ENCODE assay signal across 8 cellular contexts in the genomic region with DNA sequence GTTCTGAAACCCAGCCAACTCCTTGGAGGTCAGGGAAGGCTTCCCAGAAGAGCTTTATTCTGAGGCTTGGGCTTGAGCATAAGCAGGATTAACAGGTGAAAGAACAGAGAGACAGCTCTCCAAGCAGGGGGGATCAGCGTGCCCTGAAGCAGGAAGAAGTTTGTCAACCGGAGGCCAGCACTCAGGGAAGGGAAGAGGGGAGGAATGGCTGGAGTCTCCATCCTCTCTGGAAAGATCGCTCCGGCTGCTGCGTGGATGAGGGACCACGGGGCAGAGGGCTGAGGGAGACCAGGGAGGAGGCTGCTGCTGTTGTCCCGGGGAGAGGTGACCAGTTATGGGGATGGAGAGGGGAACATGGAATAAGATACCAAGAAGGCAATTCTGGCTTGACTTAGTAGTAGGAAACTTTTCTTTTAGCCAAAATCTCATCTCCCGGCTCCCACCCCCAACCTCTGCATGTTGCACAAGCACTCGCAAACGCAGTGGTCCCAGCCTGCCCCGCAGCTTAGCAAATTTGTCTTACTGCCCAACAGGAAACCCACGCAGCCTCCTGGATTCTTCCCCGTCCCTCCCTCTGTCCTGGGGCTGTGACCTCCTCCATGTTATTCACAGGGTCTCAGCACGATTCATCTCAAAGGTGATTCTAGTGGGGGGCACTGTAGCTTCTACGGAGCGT. TPM values are rescaled to one million over a fixed set of nuclear protein-coding genes. Genes with fewer than 3 reads are reported as not detected.
DNase-seq lines count a peak whose midpoint lies in the region; ATAC-seq and TF ChIP-seq lines count a peak whose summit lies in the region.

No MANE protein-coding gene starts in this region.

- TF ChIP-seq CTCF in heart right ventricle (IDR thresholded peaks at IDR 0.05) (no peak), body of pancreas (IDR thresholded peaks at IDR 0.05) (no peak), uterus (IDR thresholded peaks at IDR 0.05) (no peak)

- 18 to 23% methylated on average over 16 of the region's 16 CpGs for WGBS in heart right ventricle, 2 donors
- WGBS in body of pancreas, 2 donors: 10 to 16% methylated on average over 16 of the region's 16 CpGs

- intact Hi-C loops in heart right ventricle (cut with DNase I) (loop anchor here in 8 of 10 donors (5.0 to 10.0 kb wide), 5 partner anchors 54 to 296 kb away; a partner anchor contains a TSS), left ventricle myocardium superior (cut with micrococcal nuclease) (no loop called here), body of pancreas (cut with DNase I) (no loop called here), uterus (cut with DNase I; ENCODE audit: low total_unique reads) (no loop called here)

- peak overlapping the region; percentile 40 to 90 (median 66) for H3K4me3 ChIP-seq in heart right ventricle
- no peak overlapping the region for H3K4me3 ChIP-seq in body of pancreas
- peak overlapping the region; percentile 41 to 77 for H3K4me3 ChIP-seq in uterus

- TF ChIP-seq POLR2A in body of pancreas (IDR thresholded peaks at IDR 0.05) (no peak), uterus (IDR thresholded peaks at IDR 0.05) (no peak)

- H3K4me1 ChIP-seq in heart right ventricle: peaks cover 23 to 73% (median 47%) of the 10 kb centered on the region in 9 donors
- peaks cover 42% of the 10 kb centered on the region for H3K4me1 ChIP-seq in body of pancreas
- H3K4me1 ChIP-seq in uterus: peaks cover 6 to 10% of the 10 kb centered on the region in 2 donors

- no peaks in the 10 kb centered on the region for H3K36me3 ChIP-seq in heart right ventricle
- no peaks in the 10 kb centered on the region for H3K36me3 ChIP-seq in body of pancreas (replicated peaks in 1 of 2; ENCODE audit: insufficient read depth in 1 of 2, low read depth in 2 of 2)
- no peaks in the 10 kb centered on the region for H3K36me3 ChIP-seq in uterus

- H3K9me3 ChIP-seq in heart right ventricle (peaks cover 0 to 10% (median 0%) of the 10 kb centered on the region in 11 donors), body of pancreas (no peaks in the 10 kb centered on the region), uterus (no peaks in the 10 kb centered on the region)

- DNase-seq in heart right ventricle (no peak), left ventricle myocardium superior (no peak), body of pancreas (peak in 1 of 4 donors; percentile 23), midbrain (lab: John Stamatoyannopoulos, UW) (peak; percentile 68), uterus (peak; percentile 59 to 63), NK-92 (lab: John Stamatoyannopoulos, UW; ENCODE audit: unreplicated experiment) (no peak), occipital lobe (lab: John Stamatoyannopoulos, UW) (no peak), NCI-H226 (no peak)

- H3K27me3 ChIP-seq in heart right ventricle (no peaks in the 10 kb centered on the region), body of pancreas (no peaks in the 10 kb centered on the region), uterus (no peaks in the 10 kb centered on the region)

- H3K27ac ChIP-seq in heart right ventricle (peak overlapping the region in 8 of 10 donors; percentile 86 to 98 (median 94)), body of pancreas (peak overlapping the region in 3 of 4 donors; percentile 82 to 90 (median 83)), uterus (peak overlapping the region; percentile 88 to 96)

- no peak for ATAC-seq in heart right ventricle
- ATAC-seq in left ventricle myocardium superior: no peak
- no peak for ATAC-seq in body of pancreas

RNA-seq across cellular contexts. Expression of a gene that starts 1.2 kb away (rescaled TPM):
- total RNA-seq in heart right ventricle (10 to 100 TPM; 28.4 to 48.7 (median 35.1) TPM), left ventricle myocardium superior (31.2 TPM), body of pancreas (10 to 100 TPM in 1 of 2 donors, 1 to 10 TPM in 1; 5.6 to 16.9 TPM), uterus (10 to 100 TPM in 2 of 4 donors, 1 to 10 TPM in 2; 8.7 to 55.4 (median 10.7) TPM), occipital lobe (7.5 TPM)
- 1 to 10 TPM; 4.2 to 7.5 TPM for polyA plus RNA-seq in heart right ventricle

RNA-seq across cellular contexts. Expression of a gene that starts 21.4 kb away (rescaled TPM):
- total RNA-seq in heart right ventricle: not detected
- not detected for polyA plus RNA-seq in heart right ventricle
- not detected for total RNA-seq in left ventricle myocardium superior
- total RNA-seq in body of pancreas: not detected
- total RNA-seq in uterus: not detected
- not detected for total RNA-seq in occipital lobe

Comparison
In these comparisons a context has a peak if more than half of its experiments do, and no peak if none do; other contexts are left out.
1. intact Hi-C loops: an anchor here in heart right ventricle (5.0 to 10.0 kb wide); none called in left ventricle myocardium superior, body of pancreas and uterus.
2. DNase-seq: peak in midbrain (single experiment) and uterus (2 of 2); none in heart right ventricle (0 of 2), left ventricle myocardium superior (single experiment), NK-92 (single experiment), occipital lobe (single experiment) and NCI-H226 (single experiment).
3. H3K4me3 ChIP-seq: peak in heart right ventricle (10 of 10) and uterus (2 of 2); none in body of pancreas (0 of 2).
4. Peak in every context shown above with its lines, with median percentiles within 50 percentile points of each other: H3K27ac ChIP-seq.